ENCODE assay signal across 20 cellular contexts in genomic region chr12:104638760-104639319, GRCh38.
DNase-seq lines count a peak whose midpoint lies in the region; ATAC-seq and TF ChIP-seq lines count a peak whose summit lies in the region.
"Had no signal": no experiment of that assay in that cellular context is flagged by ENCODE, and none has a peak within 500 bp of the region (broad histone marks: within the 10 kb centered on the region; RNA-seq: fewer than 3 reads in every experiment).

No MANE protein-coding gene starts in this region.

- H3K27me3 ChIP-seq in cardiac muscle cell, result no peaks in the 10 kb centered on the region
- H3K27me3 ChIP-seq: uterus had no signal

- no peaks in the 10 kb centered on the region for H3K27me3 Mint-ChIP-seq in IgD-negative memory B cell
- H3K27me3 Mint-ChIP-seq in natural killer cell treated with Interleukin-12 subunit alpha and Interleukin-12 subunit beta and Interleukin-15 and Interleukin-18, amount 100 ng/mL, for 72 hours, result no peaks in the 10 kb centered on the region
- H3K27me3 Mint-ChIP-seq: activated CD4-positive, alpha-beta memory T cell treated with anti-CD3 and anti-CD28 coated beads, Interleukin-2, amount 10 ng/mL, durations not matched to agents 7 days and 5 days had no signal

- TF ChIP-seq CTCF in cardiac muscle cell (IDR thresholded peaks at IDR 0.05; ENCODE audit: low read depth, low read length), result no peak

- H3K4me3 Mint-ChIP-seq in IgD-negative memory B cell, result no peak overlapping the region
- H3K4me3 Mint-ChIP-seq in natural killer cell treated with Interleukin-12 subunit alpha and Interleukin-12 subunit beta and Interleukin-15 and Interleukin-18, amount 100 ng/mL, for 72 hours, result no peak overlapping the region
- H3K4me3 Mint-ChIP-seq: activated CD4-positive, alpha-beta memory T cell treated with anti-CD3 and anti-CD28 coated beads, Interleukin-2, amount 10 ng/mL, durations not matched to agents 7 days and 5 days; T-helper 2 cell treated with Interferon-gamma antibody and Interleukin-4, amounts not matched to agents 5 μg/mL and 100 μg/mL, for 36 hours had no signal

- peak overlapping the region; percentile 40 for H3K27ac ChIP-seq in cardiac muscle cell
- H3K27ac ChIP-seq: C4-2B, prostate gland, SK-N-MC, uterus had no signal

- peak overlapping the region; percentile 5 to 92 (median 28) for H3K27ac Mint-ChIP-seq in IgD-negative memory B cell
- peak overlapping the region; percentile 62 to 79 for H3K27ac Mint-ChIP-seq in natural killer cell treated with Interleukin-12 subunit alpha and Interleukin-12 subunit beta and Interleukin-15 and Interleukin-18, amount 100 ng/mL, for 72 hours
- H3K27ac Mint-ChIP-seq: activated CD4-positive, alpha-beta memory T cell treated with anti-CD3 and anti-CD28 coated beads, Interleukin-2, amount 10 ng/mL, durations not matched to agents 7 days and 5 days had no signal

- DNase-seq in CD1c-positive myeloid dendritic cell (ENCODE audit: extremely low spot score) (peak; percentile 86), cardiac muscle cell (ENCODE audit: low read depth in 1 of 2, low spot score in 1 of 2) (no peak), left lobe of liver (ENCODE audit: low spot score) (no peak), NCI-H446 treated with DMSO at 0.1 percent for 48 hours (lab: John Stamatoyannopoulos, UW) (no peak)
- DNase-seq in natural killer cell treated with Interleukin-12 subunit alpha and Interleukin-12 subunit beta and Interleukin-15 and Interleukin-18, amount 100 ng/mL, for 72 hours (ENCODE audit: low spot score), result peak; percentile 0
- DNase-seq: activated CD4-positive, alpha-beta memory T cell treated with anti-CD3 and anti-CD28 coated beads, Interleukin-2, amount 10 ng/mL, durations not matched to agents 7 days and 5 days; activated naive CD4-positive, alpha-beta T cell treated with anti-CD3 and anti-CD28 coated beads, Interleukin-2, amount 50 U/mL, for 16 hours; HCEC 1CT; islet precursor cell; NCI-H1092 treated with DMSO at 0.1 percent for 48 hours; NCI-H2029; RPMI8226; uterus had no signal

- peaks cover 21 to 39% (median 33%) of the 10 kb centered on the region in 3 donors for H3K4me1 Mint-ChIP-seq in IgD-negative memory B cell
- H3K4me1 Mint-ChIP-seq in natural killer cell treated with Interleukin-12 subunit alpha and Interleukin-12 subunit beta and Interleukin-15 and Interleukin-18, amount 100 ng/mL, for 72 hours (ENCODE audit: low read depth in 2 of 2), result peaks cover 63 to 69% of the 10 kb centered on the region in 2 donors

- peaks cover 13% of the 10 kb centered on the region for H3K36me3 Mint-ChIP-seq in IgD-negative memory B cell
- peaks cover 22% of the 10 kb centered on the region for H3K36me3 Mint-ChIP-seq in natural killer cell treated with Interleukin-12 subunit alpha and Interleukin-12 subunit beta and Interleukin-15 and Interleukin-18, amount 100 ng/mL, for 72 hours

- H3K4me3 ChIP-seq in cardiac muscle cell, result no peak overlapping the region
- H3K4me3 ChIP-seq: prostate gland, SK-N-MC, uterus had no signal

- no peaks in the 10 kb centered on the region for H3K36me3 ChIP-seq in cardiac muscle cell
- H3K36me3 ChIP-seq: prostate gland, uterus had no signal

- H3K9me3 ChIP-seq in cardiac muscle cell (ENCODE audit: low read depth), result no peaks in the 10 kb centered on the region
- H3K9me3 ChIP-seq: prostate gland, uterus had no signal

- peaks cover 12% of the 10 kb centered on the region for H3K4me1 ChIP-seq in cardiac muscle cell (ENCODE audit: low read depth)
- H3K4me1 ChIP-seq: prostate gland, uterus had no signal

- no peak for ATAC-seq in natural killer cell treated with Interleukin-12 subunit alpha and Interleukin-12 subunit beta and Interleukin-15 and Interleukin-18, amount 100 ng/mL, for 72 hours
- no peak for ATAC-seq in left lobe of liver
- no peak for ATAC-seq in GM19023 (IDR thresholded peaks at IDR 0.05; ENCODE audit: unreplicated experiment)
- ATAC-seq: HepG2 had no signal

- peaks cover 0 to 7% (median 4%) of the 10 kb centered on the region in 3 donors for H3K9me3 Mint-ChIP-seq in IgD-negative memory B cell
- H3K9me3 Mint-ChIP-seq in natural killer cell treated with Interleukin-12 subunit alpha and Interleukin-12 subunit beta and Interleukin-15 and Interleukin-18, amount 100 ng/mL, for 72 hours, result no peaks in the 10 kb centered on the region

Comparison
In these comparisons a context has a peak if more than half of its experiments do, and no peak if none do; other contexts are left out.
1. DNase-seq: peak in CD1c-positive myeloid dendritic cell (single experiment) and natural killer cell treated with Interleukin-12 subunit alpha and Interleukin-12 subunit beta and Interleukin-15 and Interleukin-18, amount 100 ng/mL, for 72 hours (single experiment); none in cardiac muscle cell (0 of 2), left lobe of liver (single experiment) and NCI-H446 treated with DMSO at 0.1 percent for 48 hours (single experiment).